11 cellular contexts compared by ENCODE assay signal in the genomic region with DNA sequence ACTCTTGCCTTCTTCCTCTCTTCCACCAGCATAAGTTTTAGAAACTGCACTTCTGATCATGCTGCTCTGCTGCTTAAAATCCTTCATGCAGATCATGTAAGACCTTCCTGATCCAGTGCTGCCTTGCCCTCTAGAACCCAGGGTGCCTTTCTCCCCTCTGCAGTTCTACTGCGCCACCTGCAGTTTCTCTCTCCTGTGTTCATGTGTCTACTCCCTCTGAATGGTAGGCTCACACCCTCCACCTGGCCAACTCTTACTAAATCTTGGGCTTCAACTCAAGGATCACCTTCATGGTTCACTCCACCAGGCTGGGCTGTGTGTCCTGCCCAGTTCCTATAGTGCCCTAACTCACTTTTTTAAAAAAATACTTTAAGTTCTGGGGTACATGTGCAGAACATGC.
DNase-seq lines count a peak whose midpoint lies in the region; ATAC-seq, FAIRE-seq and TF ChIP-seq lines count a peak whose summit lies in the region.
"Had no signal": no experiment of that assay in that cellular context is flagged by ENCODE, and none has a peak within 500 bp of the region (broad histone marks: within the 10 kb centered on the region; RNA-seq: fewer than 3 reads in every experiment).

No MANE protein-coding gene starts in this region.

- no peaks in the 10 kb centered on the region for H3K27me3 Mint-ChIP-seq in stimulated activated memory B cell treated with anti-CD40 and anti-IgM and Interleukin-4, amounts not matched to agents 10 μg/mL and 1 μg/mL and 100 μg/mL, for 72 hours

- no peaks in the 10 kb centered on the region for H3K79me2 ChIP-seq in PC-3 (ENCODE audit: low read length)

- H3K9me3 ChIP-seq in PC-3 (ENCODE audit: low read length) = no peaks in the 10 kb centered on the region
- H3K9me3 ChIP-seq: Caco-2, esophagus muscularis mucosa had no signal

- H3K4me2 ChIP-seq in PC-3 (ENCODE audit: low read length) = no peak overlapping the region

- no TSS peak for BruUV-seq in PC-3 (replicated peaks; lab: Mats Ljungman, UMichigan)

- H3F3A ChIP-seq in PC-3 (ENCODE audit: low read length, unreplicated experiment) = peaks cover 16% of the 10 kb centered on the region

- TF ChIP-seq CTCF in PC-3 (conservative IDR thresholded peaks at IDR 0.05; ENCODE audit: low read depth, low read length) (no peak), bronchial epithelial cell (IDR thresholded peaks at IDR 0.05; ENCODE audit: insufficient read depth, low read length, severe bottlenecking) (peak; percentile 51)

- no peak overlapping the region for H3K4me3 Mint-ChIP-seq in stimulated activated memory B cell treated with anti-CD40 and anti-IgM and Interleukin-4, amounts not matched to agents 10 μg/mL and 1 μg/mL and 100 μg/mL, for 72 hours

- no peak overlapping the region for H3K9ac ChIP-seq in PC-3 (ENCODE audit: low read length)

- no peak for FAIRE-seq in bronchial epithelial cell (lab: Jason Lieb, UNC)

- POLR2A ChIA-PET in PC-3 (lab: Charles Lee; ENCODE audit: unreplicated experiment) = interaction anchor here (0.6 to 0.7 kb wide), 2 partner anchors 17 to 60 kb away, joined by 3 read pairs; no protein-coding TSS in a partner anchor

- H2AFZ ChIP-seq in PC-3 (ENCODE audit: low read length) = no peak overlapping the region

- no peaks in the 10 kb centered on the region for H4K20me1 ChIP-seq in PC-3 (ENCODE audit: low read length)

- no peak for ATAC-seq in PC-3
- peak; percentile 67 for ATAC-seq in stimulated activated memory B cell treated with anti-CD40 and anti-IgM and Interleukin-4, amounts not matched to agents 10 μg/mL and 1 μg/mL and 100 μg/mL, for 72 hours
- ATAC-seq in GM19395 (IDR thresholded peaks at IDR 0.05; ENCODE audit: unreplicated experiment) = no peak

- H3K9me2 ChIP-seq in PC-3 (replicated peaks; ENCODE audit: low read length) = 0 out of 2 replicates have a peak, but pooled peaks cover 2% of the 10 kb centered on the region

- H3K4me1 ChIP-seq in PC-3 (ENCODE audit: insufficient read depth, low read length) = peaks cover 39% of the 10 kb centered on the region
- H3K4me1 ChIP-seq: Caco-2 had no signal

- H3K27ac Mint-ChIP-seq in stimulated activated memory B cell treated with anti-CD40 and anti-IgM and Interleukin-4, amounts not matched to agents 10 μg/mL and 1 μg/mL and 100 μg/mL, for 72 hours = peak overlapping the region; percentile 73

- intact Hi-C loops in PC-3 (cut with micrococcal nuclease) = no loop called here

- H3K9me3 Mint-ChIP-seq in stimulated activated memory B cell treated with anti-CD40 and anti-IgM and Interleukin-4, amounts not matched to agents 10 μg/mL and 1 μg/mL and 100 μg/mL, for 72 hours = no peaks in the 10 kb centered on the region

- H3K4me3 ChIP-seq in PC-3 (ENCODE audit: low read length) (no peak overlapping the region), bronchial epithelial cell (ENCODE audit: low read depth, low read length) (no peak overlapping the region)
- H3K4me3 ChIP-seq: esophagus muscularis mucosa had no signal

- no peaks in the 10 kb centered on the region for H3K36me3 Mint-ChIP-seq in stimulated activated memory B cell treated with anti-CD40 and anti-IgM and Interleukin-4, amounts not matched to agents 10 μg/mL and 1 μg/mL and 100 μg/mL, for 72 hours

- H3K36me3 ChIP-seq in PC-3 (ENCODE audit: low read depth, low read length) (no peaks in the 10 kb centered on the region), bronchial epithelial cell (ENCODE audit: control insufficient read depth, insufficient read depth, low read length) (no peaks in the 10 kb centered on the region)
- H3K36me3 ChIP-seq: esophagus muscularis mucosa had no signal

- CTCF ChIA-PET in PC-3 (lab: Charles Lee) = no interaction called here

- no peak overlapping the region for H3K27ac ChIP-seq in PC-3 (ENCODE audit: low read length)

- peaks cover 56% of the 10 kb centered on the region for H3K4me1 Mint-ChIP-seq in stimulated activated memory B cell treated with anti-CD40 and anti-IgM and Interleukin-4, amounts not matched to agents 10 μg/mL and 1 μg/mL and 100 μg/mL, for 72 hours

- peak; percentile 55 for DNase-seq in stimulated activated CD4-positive, alpha-beta T cell treated with anti-CD3 and anti-CD28 coated beads, Interleukin-15, amount 100 ng/mL, for 24 hours
- DNase-seq in stimulated activated CD4-positive, alpha-beta T cell treated with anti-CD3 and anti-CD28 coated beads, Interleukin-12 subunit alpha, Interleukin-12 subunit beta, amount 100 ng/mL, for 4 hours = no peak
- peak; percentile 73 for DNase-seq in PC-3
- DNase-seq in bronchial epithelial cell (ENCODE audit: low read depth) = peak; percentile 44
- DNase-seq in DMS153 treated with DMSO at 0.1 percent for 48 hours (lab: John Stamatoyannopoulos, UW; ENCODE audit: unreplicated experiment) = no peak
- no peak for DNase-seq in GM19240 (ENCODE audit: insufficient read length, low spot score)
- DNase-seq: NCI-H2081 treated with DMSO at 0.1 percent for 48 hours had no signal

- H3K27me3 ChIP-seq in PC-3 (ENCODE audit: low read length) (no peaks in the 10 kb centered on the region), bronchial epithelial cell (ENCODE audit: control insufficient read depth, insufficient read depth, low read length) (no peaks in the 10 kb centered on the region)
- H3K27me3 ChIP-seq: esophagus muscularis mucosa had no signal

Comparison
In these comparisons a context has a peak if more than half of its experiments do, and no peak if none do; other contexts are left out.
1. DNase-seq: peak in stimulated activated CD4-positive, alpha-beta T cell treated with anti-CD3 and anti-CD28 coated beads, Interleukin-15, amount 100 ng/mL, for 24 hours (single experiment), PC-3 (single experiment) and bronchial epithelial cell (single experiment); none in stimulated activated CD4-positive, alpha-beta T cell treated with anti-CD3 and anti-CD28 coated beads, Interleukin-12 subunit alpha, Interleukin-12 subunit beta, amount 100 ng/mL, for 4 hours (single experiment), DMS153 treated with DMSO at 0.1 percent for 48 hours (single experiment) and GM19240 (single experiment).